Comparison of ENCODE assay signal across 8 cellular contexts in genomic region chr13:50365683-50366391, GRCh38.
A peak's percentile ranks its signal among the peaks of the same experiment; 100 is the strongest.
DNase-seq lines count a peak whose midpoint lies in the region; ATAC-seq and TF ChIP-seq lines count a peak whose summit lies in the region.

No MANE protein-coding gene starts in this region.

- H3K4me1 ChIP-seq in thyroid gland = peaks cover 16 to 18% of the 10 kb centered on the region in 2 donors

- no peaks in the 10 kb centered on the region for H3K9me3 ChIP-seq in thyroid gland

- intact Hi-C loops in thyroid gland (cut with DNase I) (no loop called here), left ventricle myocardium superior (cut with micrococcal nuclease) (no loop called here)

- WGBS in thyroid gland, 2 donors = 18 to 31% methylated on average over 8 of the region's 8 CpGs

- H3K27me3 ChIP-seq in thyroid gland = no peaks in the 10 kb centered on the region

- no peak for TF ChIP-seq POLR2A in NB4 (IDR thresholded peaks at IDR 0.05; ENCODE audit: extremely low read depth, insufficient read length)
- TF ChIP-seq POLR2A in thyroid gland (IDR thresholded peaks at IDR 0.05) = no peak

- ATAC-seq in GM21786 (IDR thresholded peaks at IDR 0.05; ENCODE audit: unreplicated experiment) = peak; percentile 63
- ATAC-seq in left ventricle myocardium superior = no peak

- H3K27ac ChIP-seq in thyroid gland = peak overlapping the region; percentile 70 to 81 (median 72)

- no peak overlapping the region for H3K4me3 ChIP-seq in NB4 (ENCODE audit: low read depth, low read length)
- no peak overlapping the region for H3K4me3 ChIP-seq in thyroid gland (replicated peaks in 1 of 3)

- TF ChIP-seq CTCF in NB4 (IDR thresholded peaks at IDR 0.05; ENCODE audit: low read depth, low read length) (no peak), thyroid gland (IDR thresholded peaks at IDR 0.05) (no peak)

- no peaks in the 10 kb centered on the region for H3K36me3 ChIP-seq in thyroid gland

- DNase-seq in DMS53 (lab: John Stamatoyannopoulos, UW) (peak; percentile 84), NB4 (ENCODE audit: low read depth) (peak; percentile 57), iris pigment epithelial cell (ENCODE audit: low read depth) (peak; percentile 23), thyroid gland (peak; percentile 54 to 75), anterior cingulate cortex (lab: John Stamatoyannopoulos, UW) (no peak), left ventricle myocardium superior (no peak)
- DNase-seq in activated CD4-positive, alpha-beta T cell treated with anti-CD3 and anti-CD28 coated beads, Interleukin-2, amount 50 U/mL, for 1 hour = peak; percentile 14

Comparison
In these comparisons a context has a peak if more than half of its experiments do, and no peak if none do; other contexts are left out.
1. DNase-seq: peak in DMS53 (single experiment), NB4 (single experiment), activated CD4-positive, alpha-beta T cell treated with anti-CD3 and anti-CD28 coated beads, Interleukin-2, amount 50 U/mL, for 1 hour (single experiment), iris pigment epithelial cell (single experiment) and thyroid gland (2 of 2); none in anterior cingulate cortex (0 of 58) and left ventricle myocardium superior (single experiment).